ENCODE assay signal across 8 cellular contexts in the genomic region with DNA sequence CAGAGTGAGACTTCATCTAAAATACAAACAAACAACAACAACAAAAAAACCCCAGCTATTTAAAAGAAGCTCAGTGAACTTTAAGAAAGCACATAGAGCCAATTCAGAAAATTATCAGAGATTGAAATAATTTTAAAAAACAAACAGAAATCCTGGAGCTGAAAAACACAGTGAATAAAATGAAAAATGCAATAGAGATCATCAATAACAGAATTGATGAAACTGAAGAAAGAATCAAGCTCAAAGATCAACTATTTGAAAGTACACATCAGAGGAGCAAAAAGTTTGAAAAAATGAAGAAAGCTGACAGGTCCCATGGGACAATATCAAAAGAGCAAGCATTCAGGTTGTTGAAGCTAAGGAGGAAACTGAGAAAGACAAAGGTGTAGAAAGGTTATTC.
"Had no signal": no experiment of that assay in that cellular context is flagged by ENCODE, and none has a peak within 500 bp of the region (broad histone marks: within the 10 kb centered on the region; RNA-seq: fewer than 3 reads in every experiment).

No MANE protein-coding gene starts in this region.

- ATAC-seq: GM12878 had no signal

- H3K4me3 ChIP-seq: GM12878 had no signal

- DNase-seq: GDM1, GF-D8 had no signal

- FAIRE-seq: G401.6, GM12878, GM12891, GM12892, GM18507, GM19239 had no signal
